Comparison of ENCODE assay signal across 20 cellular contexts in genomic region chr6:108227290-108227689, GRCh38. TPM values are rescaled to one million over a fixed set of nuclear protein-coding genes. Genes with fewer than 3 reads are reported as not detected.
DNase-seq lines count a peak whose midpoint lies in the region; ATAC-seq, FAIRE-seq and TF ChIP-seq lines count a peak whose summit lies in the region.
"Had no signal": no experiment of that assay in that cellular context is flagged by ENCODE, and none has a peak within 500 bp of the region (broad histone marks: within the 10 kb centered on the region; RNA-seq: fewer than 3 reads in every experiment).

No MANE protein-coding gene starts in this region.

- no peak for FAIRE-seq in kidney (lab: Jason Lieb, UNC)
- FAIRE-seq: RCC 7860 had no signal

- H3K4me3 ChIP-seq in HUES48 (ENCODE audit: low read depth, low read length) (no peak overlapping the region; the same call in 1 of the 2 replicates), epithelial cell of esophagus (ENCODE audit: low read length) (no peak overlapping the region), kidney (ENCODE audit: low read length in 2 of 2) (no peak overlapping the region)
- H3K4me3 ChIP-seq: HAP-1, SJCRH30 had no signal

- H3K9ac ChIP-seq in HUES48 (ENCODE audit: low read depth, low read length) (no peak overlapping the region), kidney (ENCODE audit: low read length in 2 of 2) (no peak overlapping the region)
- H3K9ac ChIP-seq: KMS-11 had no signal

- DNase-seq in DMS79 treated with DMSO at 0.1 percent for 48 hours (lab: John Stamatoyannopoulos, UW) (peak; percentile 52), DMS79 (lab: John Stamatoyannopoulos, UW) (no peak), epithelial cell of esophagus (ENCODE audit: low read depth) (peak; percentile 4), kidney (no peak), germinal center (ENCODE audit: low spot score) (no peak)
- DNase-seq in stimulated activated effector memory CD8-positive, alpha-beta T cell treated with anti-CD3 and anti-CD28 coated beads, Interleukin-12 subunit alpha, Interleukin-12 subunit beta, amount 100 ng/mL, for 72 hours (ENCODE audit: low spot score in 2 of 2), result no peak
- DNase-seq: AML-193; C1 segment of cervical spinal cord; CD8-positive, alpha-beta T cell; NCI-H446 treated with DMSO at 0.1 percent for 48 hours; NCI-H526 treated with DMSO at 0.1 percent for 48 hours; OCI-M1 had no signal

- intact Hi-C loops in kidney (cut with DNase I), result no loop called here

- no peaks in the 10 kb centered on the region for H3K27me3 ChIP-seq in HUES48 (ENCODE audit: control insufficient read depth, insufficient read depth, low read length)
- H3K27me3 ChIP-seq: SJCRH30 had no signal

- H3K4me1 Mint-ChIP-seq in stimulated activated effector memory CD8-positive, alpha-beta T cell treated with anti-CD3 and anti-CD28 coated beads, Interleukin-12 subunit alpha, Interleukin-12 subunit beta, amount 100 ng/mL, for 72 hours, result peaks cover 10% of the 10 kb centered on the region

- peaks cover 6% of the 10 kb centered on the region for H3K36me3 ChIP-seq in HUES48 (ENCODE audit: control insufficient read depth, insufficient read depth, low read length)
- H3K36me3 ChIP-seq in kidney (ENCODE audit: control insufficient read depth in 1 of 2, insufficient read depth in 2 of 2, low read length in 2 of 2), result peaks cover 3 to 5% of the 10 kb centered on the region in 2 donors
- H3K36me3 ChIP-seq: HAP-1 had no signal

- H3K27ac ChIP-seq in HUES48 (ENCODE audit: low read depth, low read length) (peak overlapping the region; percentile 21), kidney (ENCODE audit: low read depth in 2 of 2, low read length in 2 of 2) (no peak overlapping the region)
- H3K27ac ChIP-seq: 22Rv1, HL-60, KMS-11, SJCRH30 had no signal

- H3K4me3 Mint-ChIP-seq in stimulated activated effector memory CD8-positive, alpha-beta T cell treated with anti-CD3 and anti-CD28 coated beads, Interleukin-12 subunit alpha, Interleukin-12 subunit beta, amount 100 ng/mL, for 72 hours, result no peak overlapping the region
- H3K4me3 Mint-ChIP-seq: CD8-positive, alpha-beta T cell had no signal

- TF ChIP-seq CTCF in epithelial cell of esophagus (IDR thresholded peaks at IDR 0.05; ENCODE audit: insufficient read depth, low read depth, low read length, missing control alignments), result no peak
- no peak for TF ChIP-seq CTCF in kidney (IDR thresholded peaks at IDR 0.05; ENCODE audit: borderline replicate concordance, extremely low read depth, insufficient read depth)

- H3K9me3 Mint-ChIP-seq in stimulated activated effector memory CD8-positive, alpha-beta T cell treated with anti-CD3 and anti-CD28 coated beads, Interleukin-12 subunit alpha, Interleukin-12 subunit beta, amount 100 ng/mL, for 72 hours, result no peaks in the 10 kb centered on the region
- H3K9me3 Mint-ChIP-seq: CD8-positive, alpha-beta T cell had no signal

- H3K36me3 Mint-ChIP-seq in stimulated activated effector memory CD8-positive, alpha-beta T cell treated with anti-CD3 and anti-CD28 coated beads, Interleukin-12 subunit alpha, Interleukin-12 subunit beta, amount 100 ng/mL, for 72 hours, result peaks cover 38% of the 10 kb centered on the region

- no peak for ATAC-seq in stimulated activated effector memory CD8-positive, alpha-beta T cell treated with anti-CD3 and anti-CD28 coated beads, Interleukin-12 subunit alpha, Interleukin-12 subunit beta, amount 100 ng/mL, for 72 hours
- ATAC-seq in GM21576 (IDR thresholded peaks at IDR 0.05; ENCODE audit: unreplicated experiment), result no peak
- ATAC-seq: CD8-positive, alpha-beta T cell had no signal

- H3K4me1 ChIP-seq in HUES48 (ENCODE audit: control insufficient read depth, insufficient read depth, low read length) (peaks cover 28% of the 10 kb centered on the region), kidney (ENCODE audit: control insufficient read depth in 1 of 2, insufficient read depth in 1 of 2, low read depth in 1 of 2, low read length in 2 of 2) (no peaks in the 10 kb centered on the region)

- H3K27ac Mint-ChIP-seq in stimulated activated effector memory CD8-positive, alpha-beta T cell treated with anti-CD3 and anti-CD28 coated beads, Interleukin-12 subunit alpha, Interleukin-12 subunit beta, amount 100 ng/mL, for 72 hours, result peak overlapping the region; percentile 73

- H3K9me3 ChIP-seq in HUES48 (ENCODE audit: control insufficient read depth, insufficient read depth, low read length), result no peaks in the 10 kb centered on the region
- H3K9me3 ChIP-seq in kidney (ENCODE audit: control insufficient read depth in 1 of 2, low read length in 2 of 2), result no peaks in the 10 kb centered on the region
- H3K9me3 ChIP-seq: HAP-1, SJCRH30 had no signal

RNA-seq across cellular contexts. Expression of gene SNX3, which starts 33.5 kb away (rescaled TPM):
- total RNA-seq in kidney, result 143 TPM
- polyA plus RNA-seq in kidney (ENCODE audit: insufficient read depth, low read depth, low replicate concordance), result 236 TPM

Comparison
In these comparisons a context has a peak if more than half of its experiments do, and no peak if none do; other contexts are left out.
1. DNase-seq: peak in DMS79 treated with DMSO at 0.1 percent for 48 hours (single experiment) and epithelial cell of esophagus (single experiment); none in DMS79 (single experiment), stimulated activated effector memory CD8-positive, alpha-beta T cell treated with anti-CD3 and anti-CD28 coated beads, Interleukin-12 subunit alpha, Interleukin-12 subunit beta, amount 100 ng/mL, for 72 hours (0 of 2), kidney (single experiment) and germinal center (single experiment).